In the genomic region with DNA sequence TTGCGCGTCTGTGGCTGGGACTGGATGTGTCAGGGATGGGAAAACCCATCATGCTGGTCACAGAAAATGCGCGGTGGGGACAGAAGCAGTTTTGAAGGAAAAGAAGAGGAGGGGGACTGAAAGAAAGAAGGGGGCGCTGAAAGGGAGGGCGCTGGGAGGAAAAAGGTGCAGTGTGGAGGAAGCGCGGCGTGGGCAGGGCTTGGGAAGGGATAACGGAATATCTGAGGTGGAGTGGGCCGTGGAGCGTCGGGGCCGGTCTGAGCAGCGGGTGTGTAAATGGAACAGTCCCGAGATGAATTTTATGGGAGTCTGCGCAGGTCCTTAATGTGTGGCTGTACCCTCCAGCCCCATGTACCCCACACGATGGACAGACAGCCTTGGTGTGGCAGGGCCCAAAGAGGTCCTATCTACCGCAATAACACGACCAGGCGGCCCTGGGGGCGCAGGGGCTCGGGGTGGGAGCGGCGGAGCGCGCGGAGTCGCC, we compare ENCODE assay signal across 1 cellular context.
A peak's percentile ranks its signal among the peaks of the same experiment; 100 is the strongest.
TF ChIP-seq lines count a peak whose summit lies in the region.

No MANE protein-coding gene starts in this region.

TF ChIP-seq in K562, 482 proteins besides CTCF, POLR2A, EP300 and RAD21 (continued from another document and continues in another):
- TF ChIP-seq, protein P1, sequence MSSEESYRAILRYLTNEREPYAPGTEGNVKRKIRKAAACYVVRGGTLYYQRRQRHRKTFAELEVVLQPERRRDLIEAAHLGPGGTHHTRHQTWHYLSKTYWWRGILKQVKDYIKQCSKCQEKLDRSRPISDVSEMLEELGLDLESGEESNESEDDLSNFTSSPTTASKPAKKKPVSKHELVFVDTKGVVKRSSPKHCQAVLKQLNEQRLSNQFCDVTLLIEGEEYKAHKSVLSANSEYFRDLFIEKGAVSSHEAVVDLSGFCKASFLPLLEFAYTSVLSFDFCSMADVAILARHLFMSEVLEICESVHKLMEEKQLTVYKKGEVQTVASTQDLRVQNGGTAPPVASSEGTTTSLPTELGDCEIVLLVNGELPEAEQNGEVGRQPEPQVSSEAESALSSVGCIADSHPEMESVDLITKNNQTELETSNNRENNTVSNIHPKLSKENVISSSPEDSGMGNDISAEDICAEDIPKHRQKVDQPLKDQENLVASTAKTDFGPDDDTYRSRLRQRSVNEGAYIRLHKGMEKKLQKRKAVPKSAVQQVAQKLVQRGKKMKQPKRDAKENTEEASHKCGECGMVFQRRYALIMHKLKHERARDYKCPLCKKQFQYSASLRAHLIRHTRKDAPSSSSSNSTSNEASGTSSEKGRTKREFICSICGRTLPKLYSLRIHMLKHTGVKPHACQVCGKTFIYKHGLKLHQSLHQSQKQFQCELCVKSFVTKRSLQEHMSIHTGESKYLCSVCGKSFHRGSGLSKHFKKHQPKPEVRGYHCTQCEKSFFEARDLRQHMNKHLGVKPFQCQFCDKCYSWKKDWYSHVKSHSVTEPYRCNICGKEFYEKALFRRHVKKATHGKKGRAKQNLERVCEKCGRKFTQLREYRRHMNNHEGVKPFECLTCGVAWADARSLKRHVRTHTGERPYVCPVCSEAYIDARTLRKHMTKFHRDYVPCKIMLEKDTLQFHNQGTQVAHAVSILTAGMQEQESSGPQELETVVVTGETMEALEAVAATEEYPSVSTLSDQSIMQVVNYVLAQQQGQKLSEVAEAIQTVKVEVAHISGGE (CRISPR knock-in tag; IDR thresholded peaks at IDR 0.05), result no peak
- no peak for TF ChIP-seq PURB (CRISPR knock-in tag; IDR thresholded peaks at IDR 0.05; ENCODE audit: low read depth)
- TF ChIP-seq NFATC3 (IDR thresholded peaks at IDR 0.05), result no peak
- no peak for TF ChIP-seq ZNF778 (CRISPR knock-in tag; IDR thresholded peaks at IDR 0.05)
- TF ChIP-seq, protein P2, sequence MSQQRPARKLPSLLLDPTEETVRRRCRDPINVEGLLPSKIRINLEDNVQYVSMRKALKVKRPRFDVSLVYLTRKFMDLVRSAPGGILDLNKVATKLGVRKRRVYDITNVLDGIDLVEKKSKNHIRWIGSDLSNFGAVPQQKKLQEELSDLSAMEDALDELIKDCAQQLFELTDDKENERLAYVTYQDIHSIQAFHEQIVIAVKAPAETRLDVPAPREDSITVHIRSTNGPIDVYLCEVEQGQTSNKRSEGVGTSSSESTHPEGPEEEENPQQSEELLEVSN (IDR thresholded peaks at IDR 0.05; ENCODE audit: borderline replicate concordance in 1 of 2, extremely low read depth in 1 of 2, insufficient read depth in 1 of 2, insufficient read length in 1 of 2, low read depth in 1 of 2, low read length in 1 of 2, poor library complexity in 1 of 2, severe bottlenecking in 1 of 2), result no peak
- no peak for TF ChIP-seq ZNF212 (CRISPR knock-in tag; IDR thresholded peaks at IDR 0.05)
- TF ChIP-seq GTF2A2 (tag; IDR thresholded peaks at IDR 0.05), result no peak
- no peak for TF ChIP-seq SMARCA5 (IDR thresholded peaks at IDR 0.05)
- TF ChIP-seq ZNF239 (CRISPR knock-in tag; IDR thresholded peaks at IDR 0.05), result no peak
- TF ChIP-seq TARDBP (IDR thresholded peaks at IDR 0.05), result no peak
- TF ChIP-seq CBFB (CRISPR knock-in tag; IDR thresholded peaks at IDR 0.05), result no peak
- TF ChIP-seq PPARD (CRISPR knock-in tag; IDR thresholded peaks at IDR 0.05), result no peak
- TF ChIP-seq NR2C1 (IDR thresholded peaks at IDR 0.05), result no peak
- TF ChIP-seq NR2C1 (tag; IDR thresholded peaks at IDR 0.05), result no peak
- TF ChIP-seq ZNF134 (CRISPR knock-in tag; conservative IDR thresholded peaks at IDR 0.05), result no peak
- no peak for TF ChIP-seq ZNF197 (CRISPR knock-in tag; IDR thresholded peaks at IDR 0.05; ENCODE audit: low read depth)
- peak in 1 of 2 experiments; percentile 54; a peak in 1 of 4 replicates for TF ChIP-seq FOXK2 (conservative IDR thresholded peaks at IDR 0.05 in 1 of 2, IDR thresholded peaks at IDR 0.05 in 1 of 2; ENCODE audit: low read depth in 2 of 2)
- TF ChIP-seq, protein P3, sequence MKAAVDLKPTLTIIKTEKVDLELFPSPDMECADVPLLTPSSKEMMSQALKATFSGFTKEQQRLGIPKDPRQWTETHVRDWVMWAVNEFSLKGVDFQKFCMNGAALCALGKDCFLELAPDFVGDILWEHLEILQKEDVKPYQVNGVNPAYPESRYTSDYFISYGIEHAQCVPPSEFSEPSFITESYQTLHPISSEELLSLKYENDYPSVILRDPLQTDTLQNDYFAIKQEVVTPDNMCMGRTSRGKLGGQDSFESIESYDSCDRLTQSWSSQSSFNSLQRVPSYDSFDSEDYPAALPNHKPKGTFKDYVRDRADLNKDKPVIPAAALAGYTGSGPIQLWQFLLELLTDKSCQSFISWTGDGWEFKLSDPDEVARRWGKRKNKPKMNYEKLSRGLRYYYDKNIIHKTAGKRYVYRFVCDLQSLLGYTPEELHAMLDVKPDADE (conservative IDR thresholded peaks at IDR 0.05; ENCODE audit: control insufficient read depth, low read depth, low read length), result no peak
- no peak for TF ChIP-seq TCF7 (IDR thresholded peaks at IDR 0.05; ENCODE audit: borderline replicate concordance)
- peak; percentile 79; the same call in 1 of the 2 replicates for TF ChIP-seq ZBTB7A (IDR thresholded peaks at IDR 0.05; ENCODE audit: borderline replicate concordance, control insufficient read depth, low read depth, low read length)
- TF ChIP-seq RBM17 (IDR thresholded peaks at IDR 0.05; ENCODE audit: borderline replicate concordance, low read depth, low read length), result no peak
- no peak for TF ChIP-seq CBX3 (IDR thresholded peaks at IDR 0.05; ENCODE audit: borderline replicate concordance in 1 of 2, low read length in 2 of 2)
- TF ChIP-seq CBX5 (IDR thresholded peaks at IDR 0.05; ENCODE audit: borderline replicate concordance, low read depth), result no peak
- peak; percentile 7; the same call in 1 of the 2 replicates for TF ChIP-seq KDM2B (CRISPR knock-in tag; IDR thresholded peaks at IDR 0.05)
- TF ChIP-seq, protein P4, sequence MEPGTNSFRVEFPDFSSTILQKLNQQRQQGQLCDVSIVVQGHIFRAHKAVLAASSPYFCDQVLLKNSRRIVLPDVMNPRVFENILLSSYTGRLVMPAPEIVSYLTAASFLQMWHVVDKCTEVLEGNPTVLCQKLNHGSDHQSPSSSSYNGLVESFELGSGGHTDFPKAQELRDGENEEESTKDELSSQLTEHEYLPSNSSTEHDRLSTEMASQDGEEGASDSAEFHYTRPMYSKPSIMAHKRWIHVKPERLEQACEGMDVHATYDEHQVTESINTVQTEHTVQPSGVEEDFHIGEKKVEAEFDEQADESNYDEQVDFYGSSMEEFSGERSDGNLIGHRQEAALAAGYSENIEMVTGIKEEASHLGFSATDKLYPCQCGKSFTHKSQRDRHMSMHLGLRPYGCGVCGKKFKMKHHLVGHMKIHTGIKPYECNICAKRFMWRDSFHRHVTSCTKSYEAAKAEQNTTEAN (CRISPR knock-in tag; IDR thresholded peaks at IDR 0.05), result no peak
- TF ChIP-seq CC2D1A (IDR thresholded peaks at IDR 0.05), result no peak
- no peak for TF ChIP-seq CCAR2 (IDR thresholded peaks at IDR 0.05; ENCODE audit: low read depth, low read length)
- no peak for TF ChIP-seq TGIF2 (CRISPR knock-in tag; IDR thresholded peaks at IDR 0.05)
- TF ChIP-seq ADNP (tag; IDR thresholded peaks at IDR 0.05), result no peak
- TF ChIP-seq GATAD2A (IDR thresholded peaks at IDR 0.05), result no peak
- no peak for TF ChIP-seq KDM1A (IDR thresholded peaks at IDR 0.05)
- TF ChIP-seq, protein P5, sequence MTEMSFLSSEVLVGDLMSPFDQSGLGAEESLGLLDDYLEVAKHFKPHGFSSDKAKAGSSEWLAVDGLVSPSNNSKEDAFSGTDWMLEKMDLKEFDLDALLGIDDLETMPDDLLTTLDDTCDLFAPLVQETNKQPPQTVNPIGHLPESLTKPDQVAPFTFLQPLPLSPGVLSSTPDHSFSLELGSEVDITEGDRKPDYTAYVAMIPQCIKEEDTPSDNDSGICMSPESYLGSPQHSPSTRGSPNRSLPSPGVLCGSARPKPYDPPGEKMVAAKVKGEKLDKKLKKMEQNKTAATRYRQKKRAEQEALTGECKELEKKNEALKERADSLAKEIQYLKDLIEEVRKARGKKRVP (CRISPR knock-in tag; IDR thresholded peaks at IDR 0.05), result no peak
- TF ChIP-seq ELF1 (tag; IDR thresholded peaks at IDR 0.05), result no peak
- TF ChIP-seq DIDO1 (tag; IDR thresholded peaks at IDR 0.05; ENCODE audit: low read depth), result no peak
- no peak for TF ChIP-seq ZNF184 (CRISPR knock-in tag; IDR thresholded peaks at IDR 0.05)
- TF ChIP-seq NUFIP1 (IDR thresholded peaks at IDR 0.05; ENCODE audit: partially characterized antibody), result no peak
- TF ChIP-seq DMBX1 (CRISPR knock-in tag; IDR thresholded peaks at IDR 0.05; ENCODE audit: borderline replicate concordance), result no peak
- no peak for TF ChIP-seq RUNX1 (IDR thresholded peaks at IDR 0.05; ENCODE audit: low read depth)
- TF ChIP-seq ZNF3 (CRISPR knock-in tag; IDR thresholded peaks at IDR 0.05), result no peak
- TF ChIP-seq ZNF140 (CRISPR knock-in tag; IDR thresholded peaks at IDR 0.05), result no peak
- no peak for TF ChIP-seq NONO (IDR thresholded peaks at IDR 0.05; ENCODE audit: low read depth in 2 of 2, low read length in 1 of 2)
- TF ChIP-seq ZNF507 (tag; conservative IDR thresholded peaks at IDR 0.05), result no peak
- TF ChIP-seq MYC (IDR thresholded peaks at IDR 0.05; ENCODE audit: low read depth, low read length), result no peak
- TF ChIP-seq MYC (CRISPR knock-in tag; IDR thresholded peaks at IDR 0.05; ENCODE audit: borderline replicate concordance, low read depth), result no peak
- 0 out of 2 replicates have a peak, but pooled peaks have one; percentile 38 for TF ChIP-seq DPF2 (IDR thresholded peaks at IDR 0.05)
- TF ChIP-seq PRPF4 (IDR thresholded peaks at IDR 0.05; ENCODE audit: insufficient read depth, low read depth, low read length, poor library complexity, severe bottlenecking), result no peak
- TF ChIP-seq YBX1 (IDR thresholded peaks at IDR 0.05), result no peak
- no peak for TF ChIP-seq PHB (CRISPR knock-in tag; IDR thresholded peaks at IDR 0.05)
- TF ChIP-seq, protein P6, sequence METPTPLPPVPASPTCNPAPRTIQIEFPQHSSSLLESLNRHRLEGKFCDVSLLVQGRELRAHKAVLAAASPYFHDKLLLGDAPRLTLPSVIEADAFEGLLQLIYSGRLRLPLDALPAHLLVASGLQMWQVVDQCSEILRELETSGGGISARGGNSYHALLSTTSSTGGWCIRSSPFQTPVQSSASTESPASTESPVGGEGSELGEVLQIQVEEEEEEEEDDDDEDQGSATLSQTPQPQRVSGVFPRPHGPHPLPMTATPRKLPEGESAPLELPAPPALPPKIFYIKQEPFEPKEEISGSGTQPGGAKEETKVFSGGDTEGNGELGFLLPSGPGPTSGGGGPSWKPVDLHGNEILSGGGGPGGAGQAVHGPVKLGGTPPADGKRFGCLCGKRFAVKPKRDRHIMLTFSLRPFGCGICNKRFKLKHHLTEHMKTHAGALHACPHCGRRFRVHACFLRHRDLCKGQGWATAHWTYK (CRISPR knock-in tag; IDR thresholded peaks at IDR 0.05), result no peak
- TF ChIP-seq EHMT2 (IDR thresholded peaks at IDR 0.05), result no peak
- TF ChIP-seq MTA2 (IDR thresholded peaks at IDR 0.05; ENCODE audit: low read depth), result no peak
- TF ChIP-seq U2AF1 (optimal IDR thresholded peaks at IDR 0.05; ENCODE audit: low read depth, low read length), result no peak
- TF ChIP-seq POLR2G (IDR thresholded peaks at IDR 0.05; ENCODE audit: low read depth, low read length), result no peak
- no peak for TF ChIP-seq ZNF785 (CRISPR knock-in tag; IDR thresholded peaks at IDR 0.05)
- TF ChIP-seq SREBF2 (CRISPR knock-in tag; IDR thresholded peaks at IDR 0.05), result no peak
- TF ChIP-seq GABPB2 (CRISPR knock-in tag; conservative IDR thresholded peaks at IDR 0.05), result no peak
- no peak for TF ChIP-seq MAZ (CRISPR knock-in tag; conservative IDR thresholded peaks at IDR 0.05 in 1 of 2, IDR thresholded peaks at IDR 0.05 in 1 of 2)
- TF ChIP-seq, protein P7, sequence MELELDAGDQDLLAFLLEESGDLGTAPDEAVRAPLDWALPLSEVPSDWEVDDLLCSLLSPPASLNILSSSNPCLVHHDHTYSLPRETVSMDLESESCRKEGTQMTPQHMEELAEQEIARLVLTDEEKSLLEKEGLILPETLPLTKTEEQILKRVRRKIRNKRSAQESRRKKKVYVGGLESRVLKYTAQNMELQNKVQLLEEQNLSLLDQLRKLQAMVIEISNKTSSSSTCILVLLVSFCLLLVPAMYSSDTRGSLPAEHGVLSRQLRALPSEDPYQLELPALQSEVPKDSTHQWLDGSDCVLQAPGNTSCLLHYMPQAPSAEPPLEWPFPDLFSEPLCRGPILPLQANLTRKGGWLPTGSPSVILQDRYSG (tag; conservative IDR thresholded peaks at IDR 0.05; ENCODE audit: low read depth), result no peak
- no peak for TF ChIP-seq ZNF217 (CRISPR knock-in tag; IDR thresholded peaks at IDR 0.05)
- TF ChIP-seq MYNN (IDR thresholded peaks at IDR 0.05), result no peak
- no peak for TF ChIP-seq MYNN (CRISPR knock-in tag; IDR thresholded peaks at IDR 0.05)
- peak; percentile 73 to 77 for TF ChIP-seq NRF1 (conservative IDR thresholded peaks at IDR 0.05 in 1 of 2, IDR thresholded peaks at IDR 0.05 in 1 of 2)
- TF ChIP-seq HCFC1 (IDR thresholded peaks at IDR 0.05; ENCODE audit: low read depth, low read length), result no peak
- no peak for TF ChIP-seq NR4A1 (CRISPR knock-in tag; IDR thresholded peaks at IDR 0.05)
- TF ChIP-seq NR4A1 (tag; IDR thresholded peaks at IDR 0.05), result no peak
- TF ChIP-seq ZNF253 (CRISPR knock-in tag; conservative IDR thresholded peaks at IDR 0.05), result no peak
- no peak for TF ChIP-seq DNMT1 (IDR thresholded peaks at IDR 0.05)
- TF ChIP-seq SP1 (CRISPR knock-in tag; IDR thresholded peaks at IDR 0.05), result peak; percentile 3; the same call in 1 of the 2 replicates
- TF ChIP-seq RBM25 (IDR thresholded peaks at IDR 0.05; ENCODE audit: low read depth, low read length, severe bottlenecking), result no peak
- no peak for TF ChIP-seq ZC3H11A (IDR thresholded peaks at IDR 0.05; ENCODE audit: low read depth, low read length)
- TF ChIP-seq, protein P8, sequence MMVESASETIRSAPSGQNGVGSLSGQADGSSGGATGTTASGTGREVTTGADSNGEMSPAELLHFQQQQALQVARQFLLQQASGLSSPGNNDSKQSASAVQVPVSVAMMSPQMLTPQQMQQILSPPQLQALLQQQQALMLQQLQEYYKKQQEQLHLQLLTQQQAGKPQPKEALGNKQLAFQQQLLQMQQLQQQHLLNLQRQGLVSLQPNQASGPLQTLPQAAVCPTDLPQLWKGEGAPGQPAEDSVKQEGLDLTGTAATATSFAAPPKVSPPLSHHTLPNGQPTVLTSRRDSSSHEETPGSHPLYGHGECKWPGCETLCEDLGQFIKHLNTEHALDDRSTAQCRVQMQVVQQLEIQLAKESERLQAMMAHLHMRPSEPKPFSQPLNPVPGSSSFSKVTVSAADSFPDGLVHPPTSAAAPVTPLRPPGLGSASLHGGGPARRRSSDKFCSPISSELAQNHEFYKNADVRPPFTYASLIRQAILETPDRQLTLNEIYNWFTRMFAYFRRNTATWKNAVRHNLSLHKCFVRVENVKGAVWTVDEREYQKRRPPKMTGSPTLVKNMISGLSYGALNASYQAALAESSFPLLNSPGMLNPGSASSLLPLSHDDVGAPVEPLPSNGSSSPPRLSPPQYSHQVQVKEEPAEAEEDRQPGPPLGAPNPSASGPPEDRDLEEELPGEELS (CRISPR knock-in tag; IDR thresholded peaks at IDR 0.05; ENCODE audit: borderline replicate concordance), result no peak
